8 cellular contexts compared by ENCODE assay signal in genomic region chr7:4612939-4613841, GRCh38.
A peak's percentile ranks its signal among the peaks of the same experiment; 100 is the strongest.
DNase-seq lines count a peak whose midpoint lies in the region; ATAC-seq and TF ChIP-seq lines count a peak whose summit lies in the region.

No MANE protein-coding gene starts in this region.

- ATAC-seq in aorta (ENCODE audit: low FRiP score): peak; percentile 47
- ATAC-seq in HG02973 (IDR thresholded peaks at IDR 0.05; ENCODE audit: unreplicated experiment): no peak

- H3K4me3 ChIP-seq in ACC112 (ENCODE audit: low read depth, low read length): peak overlapping the region; percentile 75
- peak overlapping the region; percentile 73 for H3K4me3 ChIP-seq in coronary artery
- no peak overlapping the region for H3K4me3 ChIP-seq in mesodermal cell (ENCODE audit: extremely low read depth, insufficient read depth, low read length, poor library complexity, severe bottlenecking)
- peak overlapping the region in 1 of 2 donors; percentile 22 for H3K4me3 ChIP-seq in aorta (ENCODE audit: low read length in 2 of 2)

- no peaks in the 10 kb centered on the region for H3K79me2 ChIP-seq in ACC112 (ENCODE audit: control insufficient read depth, insufficient read depth, low read length, unreplicated experiment)

- H3K36me3 ChIP-seq in ACC112 (ENCODE audit: insufficient read depth, low read length): no peaks in the 10 kb centered on the region
- no peaks in the 10 kb centered on the region for H3K36me3 ChIP-seq in mesodermal cell (ENCODE audit: control insufficient read depth, insufficient read depth, low read length)
- H3K36me3 ChIP-seq in aorta (ENCODE audit: control insufficient read depth in 1 of 2, insufficient read depth in 2 of 2, low read length in 1 of 2): no peaks in the 10 kb centered on the region

- H3K9me3 ChIP-seq in mesodermal cell (ENCODE audit: control insufficient read depth, low read length) (peaks cover 3% of the 10 kb centered on the region), aorta (ENCODE audit: control insufficient read depth, low read length) (no peaks in the 10 kb centered on the region)

- intact Hi-C loops in aorta (cut with DNase I): no loop called here

- H3K27me3 ChIP-seq in ACC112 (ENCODE audit: insufficient read depth, low read length) (no peaks in the 10 kb centered on the region), aorta (ENCODE audit: control insufficient read depth in 1 of 2, insufficient read depth in 2 of 2, low read length in 1 of 2) (no peaks in the 10 kb centered on the region)

- 38 to 44% methylated on average over 19 to 25 of the region's 25 CpGs for WGBS in mesodermal cell (ENCODE audit: insufficient coverage in 2 of 2), 2 experiments
- 1 to 3% methylated on average over 25 of the region's 25 CpGs for WGBS in aorta, 2 donors

- H2AFZ ChIP-seq in ACC112 (ENCODE audit: low read length, unreplicated experiment): peak overlapping the region; percentile 94

- H3K27ac ChIP-seq in ACC112 (ENCODE audit: low read depth, low read length): peak overlapping the region; percentile 23; the same call in 1 of the 2 replicates
- H3K27ac ChIP-seq in coronary artery: peak overlapping the region; percentile 52 to 90
- peak overlapping the region; percentile 62 for H3K27ac ChIP-seq in mesodermal cell (ENCODE audit: low read depth, low read length, severe bottlenecking)
- H3K27ac ChIP-seq in aorta (ENCODE audit: low read depth in 1 of 2, low read length in 2 of 2): peak overlapping the region in 1 of 2 donors; percentile 20

- DNase-seq in KG1 (lab: John Stamatoyannopoulos, UW) (peak; percentile 46), coronary artery (ENCODE audit: low spot score) (no peak), aorta (peak; percentile 61 to 75), NCI-H146 treated with DMSO at 0.1 percent for 48 hours (lab: John Stamatoyannopoulos, UW; ENCODE audit: unreplicated experiment) (no peak), NCI-H748 (lab: John Stamatoyannopoulos, UW; ENCODE audit: unreplicated experiment) (no peak)

- H3K4me1 ChIP-seq in ACC112 (ENCODE audit: control insufficient read depth, insufficient read depth, low read length, unreplicated experiment) (peaks cover 12% of the 10 kb centered on the region), mesodermal cell (ENCODE audit: control insufficient read depth, insufficient read depth, low read length, poor library complexity, severe bottlenecking) (peaks cover 13% of the 10 kb centered on the region), aorta (ENCODE audit: control insufficient read depth in 1 of 2, insufficient read depth in 2 of 2, low read length in 2 of 2) (no peaks in the 10 kb centered on the region)

- TF ChIP-seq CTCF in coronary artery (IDR thresholded peaks at IDR 0.05): no peak

Comparison
In these comparisons a context has a peak if more than half of its experiments do, and no peak if none do; other contexts are left out.
1. DNase-seq: peak in KG1 (single experiment) and aorta (2 of 2); none in coronary artery (single experiment), NCI-H146 treated with DMSO at 0.1 percent for 48 hours (single experiment) and NCI-H748 (single experiment).